17 cellular contexts compared by ENCODE assay signal in the genomic region with DNA sequence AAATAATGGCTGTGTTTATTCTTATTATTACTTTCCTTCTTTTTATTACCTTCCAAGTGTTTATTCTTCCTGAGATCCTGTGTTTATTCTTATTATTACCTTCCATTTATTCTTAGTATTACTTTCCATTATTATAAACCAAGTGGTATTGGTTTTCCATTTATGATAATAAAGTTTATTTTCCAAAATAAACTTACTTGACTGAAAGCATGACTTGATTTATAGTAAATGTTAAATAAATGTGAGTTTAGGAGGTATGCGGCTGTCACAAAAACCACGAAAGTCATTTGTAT. TPM values are rescaled to one million over a fixed set of nuclear protein-coding genes. Genes with fewer than 3 reads are reported as not detected.
"Had no signal": no experiment of that assay in that cellular context is flagged by ENCODE, and none has a peak within 500 bp of the region (broad histone marks: within the 10 kb centered on the region; RNA-seq: fewer than 3 reads in every experiment).

No MANE protein-coding gene starts in this region.

- H3K4me3 ChIP-seq: MG63, SJSA1, SK-N-MC had no signal

- H3K4me1 ChIP-seq: SJSA1 had no signal

- H3K36me3 ChIP-seq: MG63, SJSA1 had no signal

- DNase-seq: Karpas-422, KBM-7, MG63, NCI-H1092 treated with DMSO at 0.1 percent for 48 hours, NCI-H1436, NCI-H187, NCI-H2081 treated with DMSO at 0.1 percent for 48 hours, NCI-H2171, NCI-H345, NCI-H446 treated with DMSO at 0.1 percent for 48 hours, NCI-H510A treated with DMSO at 0.1 percent for 48 hours, Right ventricle myocardium superior, SIG-M5 had no signal

- H3K9me3 ChIP-seq: MG63, SJSA1 had no signal

- H3K27ac ChIP-seq: HL-60, SJSA1, SK-N-MC had no signal

RNA-seq across cellular contexts. Expression of gene WIPF3, which starts 20.2 kb away (rescaled TPM):
- total RNA-seq: SJSA1; T-helper 1 cell treated with Interleukin-12 subunit alpha and Interleukin-12 subunit beta and Interleukin-4 antibody, amounts not matched to agents 30 ng/mL and 1 ng/mL, for 36 hours had no signal
